ENCODE assay signal across 18 cellular contexts in the genomic region with DNA sequence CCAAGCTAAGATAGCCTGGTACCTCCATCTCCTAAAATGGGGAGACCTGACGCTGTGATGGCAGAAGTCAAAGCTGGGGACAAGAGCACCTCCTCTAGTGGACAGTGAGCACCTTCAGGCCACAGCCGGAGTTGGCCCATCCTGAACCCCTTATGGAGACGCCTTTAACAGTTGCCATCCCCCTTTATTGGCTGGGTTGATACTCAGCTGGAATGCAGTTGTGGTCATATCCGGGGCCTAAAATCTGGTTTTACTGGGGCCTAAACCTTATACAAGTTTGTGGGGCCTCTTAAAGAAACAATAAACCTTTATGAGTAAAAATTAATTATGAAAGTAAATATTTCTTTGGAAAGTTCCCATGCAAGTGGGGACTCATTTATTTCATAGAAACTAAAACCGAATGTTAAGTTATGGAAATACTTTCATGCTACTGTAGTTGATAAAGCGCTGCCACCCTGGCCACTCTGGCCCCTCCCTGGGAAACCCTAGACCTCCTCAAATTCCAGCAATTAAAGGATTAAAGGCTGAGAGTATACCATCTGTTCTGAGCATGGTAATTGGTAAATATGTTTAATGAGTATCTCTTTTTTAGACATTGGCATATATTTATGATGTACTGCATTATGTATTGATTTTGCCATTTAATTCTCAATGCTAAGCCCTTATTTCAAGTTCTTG.
DNase-seq lines count a peak whose midpoint lies in the region; TF ChIP-seq lines count a peak whose summit lies in the region.
"Had no signal": no experiment of that assay in that cellular context is flagged by ENCODE, and none has a peak within 500 bp of the region (broad histone marks: within the 10 kb centered on the region; RNA-seq: fewer than 3 reads in every experiment).

No MANE protein-coding gene starts in this region.

- intact Hi-C loops in CD4-positive, alpha-beta memory T cell (cut with micrococcal nuclease) = no loop called here

- H3K9me3 ChIP-seq in CD4-positive, alpha-beta memory T cell (ENCODE audit: control insufficient read depth in 1 of 2, low read length in 2 of 2) = no peaks in the 10 kb centered on the region
- H3K9me3 ChIP-seq: SJSA1 had no signal

- no peak overlapping the region for H3K4me3 ChIP-seq in ACC112 (ENCODE audit: low read depth, low read length)
- no peak overlapping the region for H3K4me3 ChIP-seq in CD4-positive, alpha-beta memory T cell (ENCODE audit: low read length in 2 of 2)
- H3K4me3 ChIP-seq: PC-9, SJSA1 had no signal

- H3K27ac Mint-ChIP-seq in nephron progenitor cell = peak overlapping the region; percentile 92
- H3K27ac Mint-ChIP-seq in CD4-positive, alpha-beta memory T cell = no peak overlapping the region
- no peak overlapping the region for H3K27ac Mint-ChIP-seq in T-helper 2 cell treated with Interferon-gamma antibody and Interleukin-4, amounts not matched to agents 5 μg/mL and 100 μg/mL, for 36 hours
- H3K27ac Mint-ChIP-seq: CD14-positive monocyte, H9 had no signal

- peak overlapping the region; percentile 14 for H2AFZ ChIP-seq in ACC112 (ENCODE audit: low read length, unreplicated experiment)
- H2AFZ ChIP-seq: PC-9 had no signal

- H3K4me1 Mint-ChIP-seq in nephron progenitor cell = peaks cover 80% of the 10 kb centered on the region
- no peaks in the 10 kb centered on the region for H3K4me1 Mint-ChIP-seq in CD4-positive, alpha-beta memory T cell
- no peaks in the 10 kb centered on the region for H3K4me1 Mint-ChIP-seq in T-helper 2 cell treated with Interferon-gamma antibody and Interleukin-4, amounts not matched to agents 5 μg/mL and 100 μg/mL, for 36 hours (ENCODE audit: low read depth)
- H3K4me1 Mint-ChIP-seq: CD14-positive monocyte had no signal

- H3K27ac ChIP-seq in ACC112 (ENCODE audit: low read depth, low read length) = no peak overlapping the region
- no peak overlapping the region for H3K27ac ChIP-seq in CD4-positive, alpha-beta memory T cell (ENCODE audit: low read depth, low read length)
- H3K27ac ChIP-seq: HL-60, PC-9, SJSA1 had no signal

- POLR2A ChIA-PET in CD4-positive, alpha-beta memory T cell (lab: Charles Lee; ENCODE audit: partially characterized antibody) = no interaction called here

- H3K36me3 ChIP-seq in ACC112 (ENCODE audit: insufficient read depth, low read length) = no peaks in the 10 kb centered on the region
- no peaks in the 10 kb centered on the region for H3K36me3 ChIP-seq in CD4-positive, alpha-beta memory T cell (ENCODE audit: insufficient read depth, low read length)
- H3K36me3 ChIP-seq: SJSA1 had no signal

- H3K9me3 Mint-ChIP-seq in nephron progenitor cell = no peaks in the 10 kb centered on the region
- H3K9me3 Mint-ChIP-seq in CD4-positive, alpha-beta memory T cell = peaks cover 0 to 6% (median 0%) of the 10 kb centered on the region in 8 donors
- H3K9me3 Mint-ChIP-seq in T-helper 2 cell treated with Interferon-gamma antibody and Interleukin-4, amounts not matched to agents 5 μg/mL and 100 μg/mL, for 36 hours = no peaks in the 10 kb centered on the region
- H3K9me3 Mint-ChIP-seq: H9 had no signal

- DNase-seq in NCI-H146 (lab: John Stamatoyannopoulos, UW) (peak; percentile 32), NCI-H69 (lab: John Stamatoyannopoulos, UW) (peak; percentile 77), nephron progenitor cell (no peak), NCI-H2196 treated with DMSO at 0.1 percent for 48 hours (lab: John Stamatoyannopoulos, UW; ENCODE audit: unreplicated experiment) (no peak), NK-92 (lab: John Stamatoyannopoulos, UW; ENCODE audit: unreplicated experiment) (no peak)
- DNase-seq in CD4-positive, alpha-beta memory T cell = no peak
- DNase-seq in T-helper 2 cell treated with Interferon-gamma antibody and Interleukin-4, amounts not matched to agents 5 μg/mL and 100 μg/mL, for 36 hours (ENCODE audit: low spot score) = no peak
- DNase-seq: COR-L47, DMS53, H9, NCI-H1105 treated with DMSO at 0.1 percent for 48 hours, NCI-H1930, NCI-H510A treated with DMSO at 0.1 percent for 48 hours, PC-9 had no signal

- H3K4me1 ChIP-seq in ACC112 (ENCODE audit: control insufficient read depth, insufficient read depth, low read length, unreplicated experiment) = peaks cover 11% of the 10 kb centered on the region
- H3K4me1 ChIP-seq in CD4-positive, alpha-beta memory T cell (ENCODE audit: insufficient read depth, low read length) = no peaks in the 10 kb centered on the region
- H3K4me1 ChIP-seq: SJSA1 had no signal

- TF ChIP-seq CTCF in nephron progenitor cell (IDR thresholded peaks at IDR 0.05) = no peak

- no peaks in the 10 kb centered on the region for H3K79me2 ChIP-seq in ACC112 (ENCODE audit: control insufficient read depth, insufficient read depth, low read length, unreplicated experiment)

- no peaks in the 10 kb centered on the region for H3K27me3 ChIP-seq in ACC112 (ENCODE audit: insufficient read depth, low read length)
- no peaks in the 10 kb centered on the region for H3K27me3 ChIP-seq in CD4-positive, alpha-beta memory T cell (ENCODE audit: insufficient read depth, low read length)
- H3K27me3 ChIP-seq: SJSA1 had no signal

- no peak overlapping the region for H3K4me3 Mint-ChIP-seq in nephron progenitor cell
- no peak overlapping the region for H3K4me3 Mint-ChIP-seq in CD4-positive, alpha-beta memory T cell
- no peak overlapping the region for H3K4me3 Mint-ChIP-seq in T-helper 2 cell treated with Interferon-gamma antibody and Interleukin-4, amounts not matched to agents 5 μg/mL and 100 μg/mL, for 36 hours
- H3K4me3 Mint-ChIP-seq: CD14-positive monocyte, H9 had no signal

- H3K27me3 Mint-ChIP-seq in nephron progenitor cell (ENCODE audit: low read depth, poor library complexity) = no peaks in the 10 kb centered on the region
- H3K27me3 Mint-ChIP-seq in CD4-positive, alpha-beta memory T cell = peaks cover 1 to 4% of the 10 kb centered on the region in 2 donors
- peaks cover 6% of the 10 kb centered on the region for H3K27me3 Mint-ChIP-seq in T-helper 2 cell treated with Interferon-gamma antibody and Interleukin-4, amounts not matched to agents 5 μg/mL and 100 μg/mL, for 36 hours (ENCODE audit: low read depth)

- no peaks in the 10 kb centered on the region for H3K36me3 Mint-ChIP-seq in nephron progenitor cell (ENCODE audit: low read depth)
- no peaks in the 10 kb centered on the region for H3K36me3 Mint-ChIP-seq in CD4-positive, alpha-beta memory T cell
- H3K36me3 Mint-ChIP-seq in T-helper 2 cell treated with Interferon-gamma antibody and Interleukin-4, amounts not matched to agents 5 μg/mL and 100 μg/mL, for 36 hours (ENCODE audit: low read depth) = no peaks in the 10 kb centered on the region
- H3K36me3 Mint-ChIP-seq: CD14-positive monocyte had no signal

- CTCF ChIA-PET in CD4-positive, alpha-beta memory T cell (lab: Charles Lee; ENCODE audit: partially characterized antibody) = interaction anchor here (1.1 to 1.6 kb wide), 2 partner anchors 17 to 70 kb away, joined by 3 to 4 read pairs; no protein-coding TSS in a partner anchor

Comparison
In these comparisons a context has a peak if more than half of its experiments do, and no peak if none do; other contexts are left out.
1. DNase-seq: peak in NCI-H146 (single experiment) and NCI-H69 (single experiment); none in nephron progenitor cell (single experiment), CD4-positive, alpha-beta memory T cell (0 of 5), NCI-H2196 treated with DMSO at 0.1 percent for 48 hours (single experiment), T-helper 2 cell treated with Interferon-gamma antibody and Interleukin-4, amounts not matched to agents 5 μg/mL and 100 μg/mL, for 36 hours (single experiment) and NK-92 (single experiment).